Comparison of ENCODE assay signal across 8 cellular contexts in the genomic region with DNA sequence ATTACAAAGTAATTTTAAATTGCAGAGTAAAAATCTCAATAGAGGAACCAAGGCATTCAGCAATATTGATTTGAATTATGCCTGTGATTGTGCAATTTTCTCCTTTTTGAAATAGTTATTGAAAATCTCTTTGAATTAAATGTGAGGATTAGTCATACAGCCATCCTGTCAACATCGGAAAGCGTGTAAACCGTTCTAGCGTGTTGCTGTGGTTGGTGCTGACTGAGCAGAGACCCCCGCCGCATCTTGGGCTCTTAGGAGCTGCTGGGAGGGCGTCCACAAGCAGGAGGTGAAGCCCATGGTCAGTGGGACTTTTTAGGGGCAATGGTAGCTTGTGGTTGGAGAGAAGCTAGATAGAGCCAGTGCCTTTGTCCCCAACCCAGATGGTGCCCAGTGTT.
DNase-seq lines count a peak whose midpoint lies in the region; ATAC-seq and TF ChIP-seq lines count a peak whose summit lies in the region.
"Not testable (repeated sequence)": the region's sequence is repeated elsewhere in the genome, so short reads cannot be mapped to it uniquely, and the experiment has no call there.

No MANE protein-coding gene starts in this region.

- H3K27me3 ChIP-seq in BE2C; HAP-1 (ENCODE audit: low read depth); SJCRH30; foreskin keratinocyte; suprapubic skin: not testable (repeated sequence)

- not testable (repeated sequence) for H3K27ac Mint-ChIP-seq in activated CD8-positive, alpha-beta memory T cell treated with anti-CD3 and anti-CD28 coated beads, Interleukin-2, amount 10 ng/mL, durations not matched to agents 7 days and 5 days; MCF 10A (ENCODE audit: low read depth, unreplicated experiment); nephron progenitor cell

- ATAC-seq in activated CD8-positive, alpha-beta memory T cell treated with anti-CD3 and anti-CD28 coated beads, Interleukin-2, amount 10 ng/mL, durations not matched to agents 7 days and 5 days: peak; percentile 44
- peak; percentile 47 for ATAC-seq in foreskin keratinocyte

- not testable (repeated sequence) for DNase-seq in BE2C; HAP-1 (ENCODE audit: low spot score in 2 of 2); SJCRH30; activated CD8-positive, alpha-beta memory T cell treated with anti-CD3 and anti-CD28 coated beads, Interleukin-2, amount 10 ng/mL, durations not matched to agents 7 days and 5 days; MCF 10A (ENCODE audit: unreplicated experiment); foreskin keratinocyte; nephron progenitor cell; suprapubic skin (ENCODE audit: low spot score in 2 of 2)

- H3K27ac ChIP-seq in SJCRH30, foreskin keratinocyte, suprapubic skin: not testable (repeated sequence)

- H3K36me3 Mint-ChIP-seq in activated CD8-positive, alpha-beta memory T cell treated with anti-CD3 and anti-CD28 coated beads, Interleukin-2, amount 10 ng/mL, durations not matched to agents 7 days and 5 days; nephron progenitor cell (ENCODE audit: low read depth): not testable (repeated sequence)
- H3K36me3 Mint-ChIP-seq in MCF 10A (ENCODE audit: insufficient read depth, unreplicated experiment): peaks cover 13% of the 10 kb centered on the region

- H3K4me3 Mint-ChIP-seq in activated CD8-positive, alpha-beta memory T cell treated with anti-CD3 and anti-CD28 coated beads, Interleukin-2, amount 10 ng/mL, durations not matched to agents 7 days and 5 days: not testable (repeated sequence)
- H3K4me3 Mint-ChIP-seq in MCF 10A (ENCODE audit: unreplicated experiment) (peak overlapping the region; percentile 60), nephron progenitor cell (peak overlapping the region; percentile 63)

- CTCF ChIA-PET in activated CD8-positive, alpha-beta memory T cell treated with anti-CD3 and anti-CD28 coated beads, Interleukin-2, amount 10 ng/mL, durations not matched to agents 7 days and 5 days (lab: Charles Lee); MCF 10A (lab: Yijun Ruan, JAX): not testable (repeated sequence)

- H3K36me3 ChIP-seq in BE2C; HAP-1 (replicated peaks); SJCRH30; suprapubic skin: not testable (repeated sequence)

- not testable (repeated sequence) for TF ChIP-seq EP300 in suprapubic skin (IDR thresholded peaks at IDR 0.05)

- WGBS in suprapubic skin: no CpG with 5 or more reads among the region's 7 CpGs

- intact Hi-C loops in MCF 10A (cut with micrococcal nuclease): loop anchor here (10.0 kb wide), 1 partner anchor 114 kb away; the partner anchor contains the start of gene PPP1R2

- POLR2A ChIA-PET in MCF 10A (lab: Yijun Ruan, JAX): not testable (repeated sequence)

- TF ChIP-seq CTCF in BE2C (IDR thresholded peaks at IDR 0.05; ENCODE audit: low read depth, low read length); MCF 10A (IDR thresholded peaks at IDR 0.05; ENCODE audit: unreplicated experiment); foreskin keratinocyte (conservative IDR thresholded peaks at IDR 0.05); nephron progenitor cell (IDR thresholded peaks at IDR 0.05); suprapubic skin (IDR thresholded peaks at IDR 0.05): not testable (repeated sequence)

- not testable (repeated sequence) for H3K4me1 Mint-ChIP-seq in activated CD8-positive, alpha-beta memory T cell treated with anti-CD3 and anti-CD28 coated beads, Interleukin-2, amount 10 ng/mL, durations not matched to agents 7 days and 5 days; MCF 10A (ENCODE audit: insufficient read depth, unreplicated experiment); nephron progenitor cell

- H3K4me3 ChIP-seq in BE2C (ENCODE audit: low read depth, low read length) (peak overlapping the region; percentile 43), HAP-1 (peak overlapping the region; percentile 29), SJCRH30 (peak overlapping the region; percentile 26; the same call in 1 of the 2 replicates), suprapubic skin (peak overlapping the region; percentile 75)

- BruUV-seq in MCF 10A (replicated peaks; lab: Mats Ljungman, UMichigan): not testable (repeated sequence)

- not testable (repeated sequence) for H3K27me3 Mint-ChIP-seq in activated CD8-positive, alpha-beta memory T cell treated with anti-CD3 and anti-CD28 coated beads, Interleukin-2, amount 10 ng/mL, durations not matched to agents 7 days and 5 days; MCF 10A (ENCODE audit: insufficient read depth, unreplicated experiment); nephron progenitor cell (ENCODE audit: low read depth, poor library complexity)

- H3K9me3 Mint-ChIP-seq in activated CD8-positive, alpha-beta memory T cell treated with anti-CD3 and anti-CD28 coated beads, Interleukin-2, amount 10 ng/mL, durations not matched to agents 7 days and 5 days (ENCODE audit: low read depth); MCF 10A (ENCODE audit: unreplicated experiment); nephron progenitor cell: not testable (repeated sequence)

- H3K9me3 ChIP-seq in BE2C; HAP-1; SJCRH30 (replicated peaks); suprapubic skin: not testable (repeated sequence)

- in situ Hi-C loops in HAP-1 (cut with MboI; ENCODE audit: low sequenced_read_pairs): not testable (repeated sequence)

- H3K4me1 ChIP-seq in BE2C, HAP-1, SJCRH30, foreskin keratinocyte, suprapubic skin: not testable (repeated sequence)

- not testable (repeated sequence) for TF ChIP-seq POLR2A in suprapubic skin (IDR thresholded peaks at IDR 0.05)
